Comparison of ENCODE assay signal across 1 cellular context in the genomic region with DNA sequence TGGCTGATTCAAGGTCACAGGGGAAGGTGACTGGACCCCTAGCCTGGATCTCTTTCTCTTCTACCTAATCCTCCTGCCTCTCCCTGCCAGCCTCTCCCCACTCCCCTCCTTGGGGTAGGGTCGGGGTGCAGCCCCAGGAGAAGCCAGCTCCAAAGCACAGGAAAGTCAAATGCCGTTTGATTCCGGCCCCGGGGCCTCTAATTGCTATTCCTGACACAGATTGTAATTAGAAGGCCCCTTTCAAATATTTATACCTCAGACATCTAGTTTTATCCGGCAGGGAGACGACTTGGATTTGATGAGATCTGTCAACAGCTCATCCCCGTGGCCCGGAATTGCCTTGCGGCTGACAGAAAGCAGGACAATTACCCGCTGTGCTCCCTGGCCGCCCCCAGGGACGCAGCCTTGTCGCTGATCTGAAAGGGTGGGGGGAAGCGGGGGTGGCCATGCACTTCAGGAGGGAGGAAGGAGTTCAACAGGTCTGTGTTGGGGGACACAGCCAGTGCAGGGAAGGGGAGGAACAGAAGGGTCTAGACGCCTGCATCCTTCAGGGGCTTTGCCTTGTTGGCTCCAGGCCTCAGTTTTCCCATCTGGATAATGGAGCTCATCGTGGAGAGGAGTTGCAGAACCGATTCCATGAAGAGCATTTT.
A peak's percentile ranks its signal among the peaks of the same experiment; 100 is the strongest.
TF ChIP-seq lines count a peak whose summit lies in the region.

No MANE protein-coding gene starts in this region.

TF ChIP-seq in K562, 482 proteins besides CTCF, POLR2A, EP300 and RAD21 (continued from another document):
- TF ChIP-seq PHF20 (IDR thresholded peaks at IDR 0.05; ENCODE audit: partially characterized antibody): peak; percentile 42
